In genomic region chr9:928363-929042, GRCh38 we compare ENCODE assay signal across 8 cellular contexts. TPM values are rescaled to one million over a fixed set of nuclear protein-coding genes. Genes with fewer than 3 reads are reported as not detected.
DNase-seq lines count a peak whose midpoint lies in the region; ATAC-seq and TF ChIP-seq lines count a peak whose summit lies in the region.

No MANE protein-coding gene starts in this region.

- H4K8ac ChIP-seq in mesendoderm (ENCODE audit: low read depth, low read length) = no peak overlapping the region

- CTCF ChIA-PET in SK-N-SH (lab: Yijun Ruan, JAX) = interaction anchor here (0.7 to 2.6 kb wide), 13 partner anchors 10 to 458 kb away, joined by 3 to 19 read pairs (median 3); no protein-coding TSS in a partner anchor

- POLR2A ChIA-PET in SK-N-SH (lab: Yijun Ruan, JAX) = interaction anchor here (0.5 kb wide), 1 partner anchor 503 kb away, joined by 3 read pairs; no protein-coding TSS in a partner anchor

- DNase-seq in cardiac muscle cell (ENCODE audit: low read depth in 1 of 2, low spot score in 1 of 2) = peak; percentile 1 to 53
- no peak for DNase-seq in left ventricle myocardium superior
- DNase-seq in SK-N-SH = peak; percentile 27
- peak; percentile 84 for DNase-seq in mesendoderm
- DNase-seq in cerebellar nuclear complex (lab: John Stamatoyannopoulos, UW) = no peak
- DNase-seq in effector memory CD4-positive, alpha-beta T cell = no peak

- H3K56ac ChIP-seq in mesendoderm (ENCODE audit: low read length) = no peak overlapping the region

- WGBS in SK-N-SH (ENCODE audit: low lambda C conversion rate) = 12% methylated on average over 6 of the region's 6 CpGs
- WGBS in mesendoderm (ENCODE audit: extremely low coverage, insufficient coverage, low lambda C conversion rate) = no CpG with 5 or more reads among the region's 6 CpGs

- H2AFZ ChIP-seq in SK-N-SH (ENCODE audit: low read depth) = no peak overlapping the region

- no peak overlapping the region for H2AK5ac ChIP-seq in mesendoderm (ENCODE audit: low read length)

- H3K9me3 ChIP-seq in cardiac muscle cell (ENCODE audit: low read depth) = no peaks in the 10 kb centered on the region
- no peaks in the 10 kb centered on the region for H3K9me3 ChIP-seq in SK-N-SH
- H3K9me3 ChIP-seq in effector memory CD4-positive, alpha-beta T cell (ENCODE audit: control insufficient read depth, low read length) = no peaks in the 10 kb centered on the region

- H3K79me1 ChIP-seq in mesendoderm (ENCODE audit: low read length) = no peaks in the 10 kb centered on the region

- TF ChIP-seq CTCF in cardiac muscle cell (IDR thresholded peaks at IDR 0.05; ENCODE audit: low read depth, low read length) = peak; percentile 44
- TF ChIP-seq CTCF in SK-N-SH (IDR thresholded peaks at IDR 0.05) = peak; percentile 61

- H3K4me3 ChIP-seq in cardiac muscle cell = no peak overlapping the region
- peak overlapping the region in 1 of 2 experiments; percentile 38; a peak in 1 of 4 replicates for H3K4me3 ChIP-seq in SK-N-SH (ENCODE audit: low read depth in 2 of 2, low read length in 1 of 2)
- no peak overlapping the region for H3K4me3 ChIP-seq in mesendoderm (ENCODE audit: low read length)
- no peak overlapping the region for H3K4me3 ChIP-seq in effector memory CD4-positive, alpha-beta T cell (ENCODE audit: insufficient read depth, low read depth, low read length, poor library complexity, severe bottlenecking)

- H3K23ac ChIP-seq in mesendoderm (ENCODE audit: low read length) = no peak overlapping the region

- TF ChIP-seq RAD21 in SK-N-SH (IDR thresholded peaks at IDR 0.05; ENCODE audit: low read length) = no peak

- H3K79me2 ChIP-seq in SK-N-SH (ENCODE audit: insufficient read depth) (no peaks in the 10 kb centered on the region), mesendoderm (ENCODE audit: control insufficient read depth, insufficient read depth, low read length) (no peaks in the 10 kb centered on the region)

- intact Hi-C loops in left ventricle myocardium superior (cut with micrococcal nuclease) = no loop called here

- no peak overlapping the region for H3K9ac ChIP-seq in SK-N-SH
- H3K9ac ChIP-seq in mesendoderm (ENCODE audit: low read length) = no peak overlapping the region

- TF ChIP-seq EP300 in SK-N-SH (IDR thresholded peaks at IDR 0.05; ENCODE audit: borderline replicate concordance in 1 of 2, low read depth in 1 of 2, low read length in 1 of 2) = no peak

- no peak overlapping the region for H4K5ac ChIP-seq in mesendoderm (ENCODE audit: low read length)

- H3K27ac ChIP-seq in cardiac muscle cell (no peak overlapping the region), SK-N-SH (ENCODE audit: low read depth in 2 of 2, low read length in 1 of 2) (no peak overlapping the region), mesendoderm (ENCODE audit: low read depth, low read length) (no peak overlapping the region)
- no peak overlapping the region for H3K27ac ChIP-seq in effector memory CD4-positive, alpha-beta T cell (ENCODE audit: insufficient read depth, low read length, poor library complexity, severe bottlenecking)

- no peaks in the 10 kb centered on the region for H3K9me2 ChIP-seq in SK-N-SH

- H2BK15ac ChIP-seq in mesendoderm (replicated peaks; ENCODE audit: low read depth) = no peak overlapping the region

- H3K36me3 ChIP-seq in cardiac muscle cell (no peaks in the 10 kb centered on the region), SK-N-SH (replicated peaks in 1 of 2; ENCODE audit: control insufficient read depth in 1 of 2, insufficient read depth in 2 of 2, low read length in 1 of 2) (no peaks in the 10 kb centered on the region), mesendoderm (ENCODE audit: control insufficient read depth, insufficient read depth, low read length) (no peaks in the 10 kb centered on the region)
- H3K36me3 ChIP-seq in effector memory CD4-positive, alpha-beta T cell (ENCODE audit: control insufficient read depth, insufficient read depth, low read length) = no peaks in the 10 kb centered on the region

- ATAC-seq in left ventricle myocardium superior (no peak), HG02642 (IDR thresholded peaks at IDR 0.05; ENCODE audit: poor library complexity, unreplicated experiment) (peak; percentile 74), GM18520 (IDR thresholded peaks at IDR 0.05; ENCODE audit: unreplicated experiment) (no peak)

- H3K18ac ChIP-seq in mesendoderm (ENCODE audit: low read length) = no peak overlapping the region

- H3K4me1 ChIP-seq in cardiac muscle cell (ENCODE audit: low read depth) (no peaks in the 10 kb centered on the region), SK-N-SH (ENCODE audit: control insufficient read depth in 1 of 2, insufficient read depth in 2 of 2, low read depth in 1 of 2, low read length in 1 of 2) (no peaks in the 10 kb centered on the region), mesendoderm (ENCODE audit: control insufficient read depth, low read depth, low read length) (no peaks in the 10 kb centered on the region)
- no peaks in the 10 kb centered on the region for H3K4me1 ChIP-seq in effector memory CD4-positive, alpha-beta T cell (ENCODE audit: control insufficient read depth, insufficient read depth, low read length, poor library complexity, severe bottlenecking)

- H3F3A ChIP-seq in SK-N-SH (replicated peaks; ENCODE audit: insufficient read depth) = no peaks in the 10 kb centered on the region

- H3K4me2 ChIP-seq in SK-N-SH (no peak overlapping the region), mesendoderm (ENCODE audit: low read length) (no peak overlapping the region)

- H4K20me1 ChIP-seq in SK-N-SH (ENCODE audit: insufficient read depth) = no peaks in the 10 kb centered on the region

- no peak overlapping the region for H2BK120ac ChIP-seq in mesendoderm (ENCODE audit: low read depth, low read length)

- H3K27me3 ChIP-seq in cardiac muscle cell = no peaks in the 10 kb centered on the region
- peaks cover 17% of the 10 kb centered on the region; the same call in 1 of the 2 replicates for H3K27me3 ChIP-seq in SK-N-SH (ENCODE audit: insufficient read depth)
- no peaks in the 10 kb centered on the region for H3K27me3 ChIP-seq in mesendoderm (ENCODE audit: insufficient read depth, low read length, poor library complexity)
- no peaks in the 10 kb centered on the region for H3K27me3 ChIP-seq in effector memory CD4-positive, alpha-beta T cell (replicated peaks; ENCODE audit: control insufficient read depth, insufficient read depth, low read length, poor library complexity, severe bottlenecking)

- no peak overlapping the region for H2BK5ac ChIP-seq in mesendoderm (ENCODE audit: low read length)

- no peak overlapping the region for H3K4ac ChIP-seq in mesendoderm (ENCODE audit: low read depth, low read length)

TF ChIP-seq in SK-N-SH, 30 proteins besides CTCF, POLR2A, EP300 and RAD21:
- no peak for TF ChIP-seq NFIC (IDR thresholded peaks at IDR 0.05; ENCODE audit: borderline replicate concordance)
- no peak for TF ChIP-seq NRF1 (IDR thresholded peaks at IDR 0.05; ENCODE audit: low read depth, low read length)
- TF ChIP-seq POLR2AphosphoS5 (IDR thresholded peaks at IDR 0.05; ENCODE audit: low read depth, low read length) = no peak

RNA-seq across cellular contexts. Expression of gene DMRT3, which starts 48.0 kb away (rescaled TPM):
- total RNA-seq in cardiac muscle cell = 0.35 TPM in 1 of 2 replicates, not detected in the other
- not detected in 2 replicates for polyA plus RNA-seq in cardiac muscle cell
- not detected for total RNA-seq in left ventricle myocardium superior
- not detected in 2 replicates for polyA plus RNA-seq in SK-N-SH (2012; rRNA removed)
- not detected in 2 replicates for polyA plus RNA-seq in SK-N-SH (2012; cell fraction: cytosol; rRNA removed)
- not detected in 2 replicates for polyA plus RNA-seq in SK-N-SH (2012; cell fraction: nucleus; rRNA removed)
- 0.10 TPM for polyA plus RNA-seq in mesendoderm (2013, experiment 1 of 2)
- polyA plus RNA-seq in mesendoderm (2013, experiment 2 of 2) = 0.07 TPM

Comparison
In these comparisons a context has a peak if more than half of its experiments do, and no peak if none do; other contexts are left out.
1. DNase-seq: peak in cardiac muscle cell (2 of 2), SK-N-SH (single experiment) and mesendoderm (single experiment); none in left ventricle myocardium superior (single experiment), cerebellar nuclear complex (0 of 2) and effector memory CD4-positive, alpha-beta T cell (0 of 3).